ENCODE assay signal across 37 cellular contexts in the genomic region with DNA sequence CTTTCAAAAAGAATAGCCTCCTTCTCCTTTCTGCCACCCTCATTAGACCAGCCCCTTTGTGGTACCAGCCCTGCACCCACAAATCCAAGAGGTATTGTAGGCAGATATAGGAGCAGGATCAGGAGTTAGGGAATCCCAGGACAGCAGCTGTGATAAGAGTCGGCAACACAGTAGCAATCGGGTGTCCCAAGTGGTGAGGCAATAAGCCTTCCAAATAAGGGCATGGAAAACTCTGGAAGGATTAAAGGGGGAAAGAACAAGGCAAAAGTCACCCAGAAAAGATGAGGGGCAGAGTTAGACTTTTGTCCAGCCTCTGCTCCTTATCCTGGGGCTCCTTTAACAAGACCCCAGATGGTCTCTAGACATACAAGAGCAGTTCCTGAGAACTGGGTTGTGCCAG.
"Had no signal": no experiment of that assay in that cellular context is flagged by ENCODE, and none has a peak within 500 bp of the region (broad histone marks: within the 10 kb centered on the region; RNA-seq: fewer than 3 reads in every experiment).

No MANE protein-coding gene starts in this region.

- H3K4me3 Mint-ChIP-seq: activated B cell treated with CpG ODN at 0.5 μM for 24 hours; activated CD4-positive, alpha-beta memory T cell treated with anti-CD3 and anti-CD28 coated beads for 36 hours; activated CD4-positive, alpha-beta T cell treated with anti-CD3 and anti-CD28 coated beads, Interleukin-2, amount 10 ng/mL, durations not matched to agents 24 days and 14 days; activated CD8-positive, alpha-beta T cell treated with anti-CD3 and anti-CD28 coated beads for 36 hours; activated naive CD4-positive, alpha-beta T cell treated with anti-CD3 and anti-CD28 coated beads for 36 hours; activated naive CD8-positive, alpha-beta T cell treated with anti-CD3 and anti-CD28 coated beads for 36 hours; activated T-cell treated with anti-CD3 and anti-CD28 coated beads, Interleukin-2, amount 50 U/mL, for 4 hours; activated T-cell treated with anti-CD3 and anti-CD28 coated beads, Interleukin-2, amount 50 U/mL, for 72 hours; activated T-helper 1 cell treated with anti-CD3 and anti-CD28 coated beads, Interleukin-12 subunit alpha, Interleukin-12 subunit beta, Interleukin-2, Interleukin-4 antibody, amounts not matched to agents 30 ng/mL and 10 ng/mL and 1 ng/mL, durations not matched to agents 14 hours and 24 hours and 36 hours; activated T-helper 17 cell treated with anti-CD3 and anti-CD28 coated beads, Interleukin-2, amount 50 U/mL, for 72 hours; T-helper 1 cell treated with Interleukin-12 subunit alpha and Interleukin-12 subunit beta and Interleukin-4 antibody, amounts not matched to agents 30 μg/mL and 1 μg/mL, for 36 hours; T-helper 2 cell treated with Interferon-gamma antibody and Interleukin-4, amounts not matched to agents 5 μg/mL and 100 μg/mL, for 36 hours had no signal

- H3K9me3 Mint-ChIP-seq: activated CD4-positive, alpha-beta memory T cell treated with anti-CD3 and anti-CD28 coated beads for 36 hours; activated CD4-positive, alpha-beta T cell treated with anti-CD3 and anti-CD28 coated beads, Interleukin-2, amount 10 ng/mL, durations not matched to agents 24 days and 14 days; activated naive CD4-positive, alpha-beta T cell treated with anti-CD3 and anti-CD28 coated beads for 36 hours; T-helper 2 cell treated with Interferon-gamma antibody and Interleukin-4, amounts not matched to agents 5 μg/mL and 100 μg/mL, for 36 hours had no signal

- H3K27me3 Mint-ChIP-seq: activated B cell treated with CpG ODN at 0.5 μM for 24 hours; activated CD4-positive, alpha-beta T cell treated with anti-CD3 and anti-CD28 coated beads, Interleukin-2, amount 10 ng/mL, durations not matched to agents 24 days and 14 days; activated T-helper 17 cell treated with anti-CD3 and anti-CD28 coated beads, Interleukin-2, amount 50 U/mL, for 72 hours had no signal

- DNase-seq: activated B cell treated with CpG ODN at 0.5 μM for 24 hours; activated CD4-positive, alpha-beta memory T cell treated with anti-CD3 and anti-CD28 coated beads for 36 hours; activated CD4-positive, alpha-beta T cell treated with anti-CD3 and anti-CD28 coated beads for 4 hours; activated CD4-positive, alpha-beta T cell treated with anti-CD3 and anti-CD28 coated beads, Interleukin-2, amount 10 ng/mL, durations not matched to agents 24 days and 14 days; activated CD4-positive, alpha-beta T cell treated with anti-CD3 and anti-CD28 coated beads, Interleukin-2, amount 50 U/mL, for 1 hour; activated CD4-positive, alpha-beta T cell treated with anti-CD3 and anti-CD28 coated beads, Interleukin-2, amount 50 U/mL, for 4 hours; activated CD4-positive, CD25-positive, alpha-beta regulatory T cell treated with anti-CD3 and anti-CD28 coated beads, Interleukin-2, amount 50 U/mL, for 72 hours; activated CD8-positive, alpha-beta memory T cell treated with anti-CD3 and anti-CD28 coated beads, Interleukin-2, amount 50 U/mL, for 4 hours; activated CD8-positive, alpha-beta T cell treated with anti-CD3 and anti-CD28 coated beads for 36 hours; activated effector memory CD4-positive, alpha-beta T cell treated with anti-CD3 and anti-CD28 coated beads, Interleukin-2, amount 50 U/mL, for 16 hours; activated gamma-delta T cell treated with Interleukin-2 at 50 U/mL for 16 hours; activated naive CD4-positive, alpha-beta T cell; activated naive CD4-positive, alpha-beta T cell treated with anti-CD3 and anti-CD28 coated beads for 36 hours; activated naive CD4-positive, alpha-beta T cell treated with anti-CD3 and anti-CD28 coated beads, Interleukin-2, amount 50 U/mL, for 16 hours; activated naive CD8-positive, alpha-beta T cell treated with anti-CD3 and anti-CD28 coated beads for 36 hours; activated T-cell treated with anti-CD3 and anti-CD28 coated beads for 4 hours; activated T-cell treated with anti-CD3 and anti-CD28 coated beads, Interleukin-2, amount 50 U/mL, for 1 hour; activated T-cell treated with anti-CD3 and anti-CD28 coated beads, Interleukin-2, amount 50 U/mL, for 4 hours; activated T-cell treated with anti-CD3 and anti-CD28 coated beads, Interleukin-2, amount 50 U/mL, for 72 hours; adrenal gland; amniotic stem cell; aorta; body of pancreas; brain microvascular endothelial cell; central memory CD4-positive, alpha-beta T cell; T-helper 1 cell; T-helper 2 cell; T-helper 9 cell had no signal

- H3K27me3 ChIP-seq: body of pancreas, brain microvascular endothelial cell, breast epithelium had no signal

- H3K27ac Mint-ChIP-seq: activated B cell treated with CpG ODN at 0.5 μM for 24 hours; activated CD4-positive, alpha-beta memory T cell treated with anti-CD3 and anti-CD28 coated beads for 36 hours; activated CD4-positive, alpha-beta T cell treated with anti-CD3 and anti-CD28 coated beads, Interleukin-2, amount 10 ng/mL, durations not matched to agents 24 days and 14 days; activated CD8-positive, alpha-beta T cell treated with anti-CD3 and anti-CD28 coated beads for 36 hours; activated naive CD4-positive, alpha-beta T cell treated with anti-CD3 and anti-CD28 coated beads for 36 hours; activated naive CD4-positive, alpha-beta T cell treated with anti-CD3 and anti-CD28 coated beads, Interleukin-2, amount 50 U/mL, for 72 hours; activated naive CD8-positive, alpha-beta T cell treated with anti-CD3 and anti-CD28 coated beads for 36 hours; activated T-cell treated with anti-CD3 and anti-CD28 coated beads, Interleukin-2, amount 50 U/mL, for 72 hours; activated T-helper 1 cell treated with anti-CD3 and anti-CD28 coated beads, Interleukin-12 subunit alpha, Interleukin-12 subunit beta, Interleukin-2, Interleukin-4 antibody, amounts not matched to agents 30 ng/mL and 10 ng/mL and 1 ng/mL, durations not matched to agents 14 hours and 24 hours and 36 hours; activated T-helper 17 cell treated with anti-CD3 and anti-CD28 coated beads, Interleukin-2, amount 50 U/mL, for 72 hours; T-helper 1 cell treated with Interleukin-12 subunit alpha and Interleukin-12 subunit beta and Interleukin-4 antibody, amounts not matched to agents 30 μg/mL and 1 μg/mL, for 36 hours; T-helper 2 cell treated with Interferon-gamma antibody and Interleukin-4, amounts not matched to agents 5 μg/mL and 100 μg/mL, for 36 hours had no signal

- H3K4me1 ChIP-seq: adrenal gland, body of pancreas, breast epithelium had no signal

- FAIRE-seq: astrocyte, TTC549 had no signal

- H3K9me3 ChIP-seq: adrenal gland had no signal

- H3K27ac ChIP-seq: adrenal gland, body of pancreas, brain microvascular endothelial cell, breast epithelium, VCaP had no signal

- H3K36me3 ChIP-seq: adrenal gland, brain microvascular endothelial cell, breast epithelium had no signal

- ATAC-seq: activated CD8-positive, alpha-beta T cell treated with anti-CD3 and anti-CD28 coated beads for 36 hours; activated naive CD4-positive, alpha-beta T cell treated with anti-CD3 and anti-CD28 coated beads, Interleukin-2, amount 50 U/mL, for 72 hours; activated T-cell treated with anti-CD3 and anti-CD28 coated beads, Interleukin-2, amount 50 U/mL, for 4 hours; activated T-cell treated with anti-CD3 and anti-CD28 coated beads, Interleukin-2, amount 50 U/mL, for 72 hours; activated T-helper 17 cell treated with anti-CD3 and anti-CD28 coated beads, Interleukin-2, amount 50 U/mL, for 72 hours; body of pancreas had no signal

- H3K36me3 Mint-ChIP-seq: activated CD4-positive, alpha-beta memory T cell treated with anti-CD3 and anti-CD28 coated beads for 36 hours; activated naive CD4-positive, alpha-beta T cell treated with anti-CD3 and anti-CD28 coated beads, Interleukin-2, amount 50 U/mL, for 72 hours; activated naive CD8-positive, alpha-beta T cell treated with anti-CD3 and anti-CD28 coated beads for 36 hours had no signal

- H3K4me1 Mint-ChIP-seq: activated B cell treated with CpG ODN at 0.5 μM for 24 hours; activated CD4-positive, alpha-beta T cell treated with anti-CD3 and anti-CD28 coated beads, Interleukin-2, amount 10 ng/mL, durations not matched to agents 24 days and 14 days; activated naive CD8-positive, alpha-beta T cell treated with anti-CD3 and anti-CD28 coated beads for 36 hours; activated T-helper 17 cell treated with anti-CD3 and anti-CD28 coated beads, Interleukin-2, amount 50 U/mL, for 72 hours had no signal

- H3K4me3 ChIP-seq: adrenal gland, body of pancreas, breast epithelium had no signal
